In the genomic region with DNA sequence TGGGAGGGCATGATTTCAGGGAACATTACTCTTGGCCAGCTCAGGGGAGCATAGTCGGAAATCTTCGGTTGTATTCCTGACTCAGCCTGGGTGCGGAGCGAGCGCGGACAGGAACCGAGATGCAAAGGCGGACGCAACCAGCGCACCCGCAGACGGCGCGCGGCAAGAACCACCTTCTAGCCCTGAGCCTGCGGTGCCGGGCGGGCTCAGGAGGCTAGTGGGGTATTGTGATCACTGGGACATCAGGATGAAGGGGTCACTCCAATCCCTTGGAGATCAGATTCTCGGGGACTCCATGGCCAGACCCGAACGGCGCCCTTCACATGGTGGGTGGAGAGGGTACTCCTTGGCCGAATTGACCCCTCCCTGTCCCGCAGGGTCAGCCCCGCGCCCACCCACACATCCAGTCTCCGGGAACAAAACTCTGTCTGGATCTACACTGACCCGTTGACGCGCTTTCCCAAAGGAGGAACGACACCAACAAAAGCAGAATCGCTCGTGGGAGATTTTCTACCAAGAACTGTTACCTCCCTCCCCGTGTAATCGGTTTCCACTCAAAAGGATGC, we compare ENCODE assay signal across 9 cellular contexts.
DNase-seq lines count a peak whose midpoint lies in the region; ATAC-seq and TF ChIP-seq lines count a peak whose summit lies in the region.
"Had no signal": no experiment of that assay in that cellular context is flagged by ENCODE, and none has a peak within 500 bp of the region (broad histone marks: within the 10 kb centered on the region; RNA-seq: fewer than 3 reads in every experiment).

No MANE protein-coding gene starts in this region.

- H2AFZ ChIP-seq in OCI-LY7 (ENCODE audit: low read length), result no peak overlapping the region

- POLR2A ChIA-PET in OCI-LY7 (lab: Charles Lee), result no interaction called here

- no peak overlapping the region for H3K27ac ChIP-seq in ovary
- H3K27ac ChIP-seq in OCI-LY7 (ENCODE audit: low read depth, low read length, poor library complexity, severe bottlenecking), result no peak overlapping the region

- TF ChIP-seq CTCF in BE2C (IDR thresholded peaks at IDR 0.05; ENCODE audit: low read depth, low read length), result no peak
- TF ChIP-seq CTCF in ovary (IDR thresholded peaks at IDR 0.05), result no peak
- no peak for TF ChIP-seq CTCF in OCI-LY7 (conservative IDR thresholded peaks at IDR 0.05; ENCODE audit: low read length)

- ATAC-seq in HG03135 (IDR thresholded peaks at IDR 0.05; ENCODE audit: unreplicated experiment), result no peak

- no peak for TF ChIP-seq POLR2A in ovary (IDR thresholded peaks at IDR 0.05)

- no peak overlapping the region for H3K4me2 ChIP-seq in OCI-LY7 (ENCODE audit: low read length)

- intact Hi-C loops in ovary (cut with DNase I), result no loop called here
- intact Hi-C loops in OCI-LY7 (cut with micrococcal nuclease; ENCODE audit: unreplicated experiment), result no loop called here

- CTCF ChIA-PET in OCI-LY7 (lab: Charles Lee; ENCODE audit: unreplicated experiment), result no interaction called here

- no peaks in the 10 kb centered on the region; the same call in 1 of the 2 replicates for H3K36me3 ChIP-seq in BE2C
- no peaks in the 10 kb centered on the region for H3K36me3 ChIP-seq in ovary
- H3K36me3 ChIP-seq in OCI-LY7 (ENCODE audit: insufficient read depth, low read length), result no peaks in the 10 kb centered on the region

- DNase-seq in BE2C, result peak; percentile 66
- DNase-seq in RPMI7951 (ENCODE audit: low read depth), result peak; percentile 2
- DNase-seq in glomerular visceral epithelial cell (ENCODE audit: extremely low spot score), result peak; percentile 47
- DNase-seq in ovary, result no peak
- DNase-seq in HUDEP-2 (lab: John Stamatoyannopoulos, UW; ENCODE audit: unreplicated experiment in 76 of 76), result no peak
- no peak for DNase-seq in OCI-LY7 (ENCODE audit: low spot score)
- no peak for DNase-seq in hippocampal formation (lab: John Stamatoyannopoulos, UW)
- DNase-seq: activated effector memory CD4-positive, alpha-beta T cell treated with Interleukin-2 at 50 U/mL for 16 hours had no signal

- no peaks in the 10 kb centered on the region for H3K9me2 ChIP-seq in OCI-LY7 (ENCODE audit: insufficient read depth, low read length)

- 1 to 2% (median 1%) methylated on average over 35 of the region's 35 CpGs for WGBS in ovary, 3 donors

- no peak for TF ChIP-seq EP300 in ovary (IDR thresholded peaks at IDR 0.05)

- H3K9me3 ChIP-seq in BE2C (no peaks in the 10 kb centered on the region), ovary (no peaks in the 10 kb centered on the region), OCI-LY7 (ENCODE audit: low read length) (no peaks in the 10 kb centered on the region)

- H4K20me1 ChIP-seq in OCI-LY7 (ENCODE audit: insufficient read depth, low read length), result no peaks in the 10 kb centered on the region

- BruUV-seq in OCI-LY7 (replicated peaks; lab: Mats Ljungman, UMichigan), result no TSS peak

- no peaks in the 10 kb centered on the region for H3K79me2 ChIP-seq in OCI-LY7 (ENCODE audit: insufficient read depth, low read depth, low read length)

- H3K4me1 ChIP-seq in BE2C (peaks cover 2% of the 10 kb centered on the region; the same call in 1 of the 2 replicates), ovary (ENCODE audit: insufficient read depth) (peaks cover 3% of the 10 kb centered on the region), OCI-LY7 (ENCODE audit: insufficient read depth, low read length, poor library complexity, severe bottlenecking) (no peaks in the 10 kb centered on the region)

- H3K27me3 ChIP-seq in BE2C, result no peaks in the 10 kb centered on the region
- H3K27me3 ChIP-seq in ovary, result no peaks in the 10 kb centered on the region

- H3K4me3 ChIP-seq in BE2C (ENCODE audit: low read depth, low read length) (no peak overlapping the region), ovary (peak overlapping the region; percentile 22), OCI-LY7 (ENCODE audit: low read depth, low read length, poor library complexity, severe bottlenecking) (no peak overlapping the region)

Comparison
In these comparisons a context has a peak if more than half of its experiments do, and no peak if none do; other contexts are left out.
1. DNase-seq: peak in BE2C (single experiment), RPMI7951 (single experiment) and glomerular visceral epithelial cell (single experiment); none in ovary (0 of 5), HUDEP-2 (0 of 76), OCI-LY7 (single experiment) and hippocampal formation (0 of 2).